24 cellular contexts compared by ENCODE assay signal in the genomic region with DNA sequence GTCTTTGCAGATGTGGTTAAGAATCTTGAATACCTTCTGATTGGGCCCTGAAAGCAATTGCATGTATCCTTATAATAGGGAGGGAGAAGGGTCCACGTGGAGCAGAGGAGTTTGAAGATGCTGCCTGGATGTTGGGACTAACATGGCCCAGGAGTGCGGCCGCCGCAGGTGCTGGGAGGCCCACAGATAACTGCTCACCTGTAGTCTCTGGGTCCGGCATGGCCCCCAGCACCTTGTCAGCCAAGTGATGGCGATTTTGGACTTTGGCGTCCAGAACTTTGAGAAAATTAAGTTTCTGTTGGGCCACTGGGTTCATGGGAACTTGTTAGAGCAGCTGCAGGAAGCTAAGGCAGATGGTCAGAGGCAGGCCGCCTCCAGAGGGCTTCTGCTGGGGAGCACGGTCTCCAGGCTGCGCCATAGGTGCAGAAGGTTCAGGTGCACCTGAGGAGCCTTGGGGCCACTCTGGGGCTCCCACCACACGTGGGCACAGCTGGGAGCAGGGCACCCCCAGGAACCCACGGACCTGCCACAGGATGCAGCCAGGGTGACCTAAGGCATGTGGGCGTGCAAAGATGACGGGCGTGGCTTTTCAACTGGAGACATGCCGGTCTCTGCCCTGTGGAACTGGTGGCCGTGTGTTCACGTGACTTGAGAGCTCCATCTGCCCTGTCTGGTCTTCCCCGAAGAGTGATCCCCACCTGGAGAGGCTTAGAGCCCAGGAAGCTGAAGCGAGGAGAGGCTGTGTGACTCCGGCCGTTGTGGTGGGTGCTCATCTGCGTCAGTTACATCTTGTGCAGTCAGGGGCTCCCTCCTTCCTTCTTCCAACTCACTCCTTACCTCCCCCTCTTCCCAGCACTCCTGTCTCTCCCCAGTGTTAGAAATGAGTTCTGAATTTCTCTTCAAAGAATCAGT.
"Had no signal": no experiment of that assay in that cellular context is flagged by ENCODE, and none has a peak within 500 bp of the region (broad histone marks: within the 10 kb centered on the region; RNA-seq: fewer than 3 reads in every experiment).

No MANE protein-coding gene starts in this region.

- DNase-seq: dermis blood vessel endothelial cell; effector CD8-positive, alpha-beta T cell; heart left ventricle; left ventricle myocardium superior; mesenchymal stem cell; midbrain; naive B cell; retina; right lobe of liver; stimulated activated CD4-positive, alpha-beta T cell treated with anti-CD3 and anti-CD28 coated beads, Interleukin-2, amount 100 ng/mL, for 24 hours; stimulated activated naive CD4-positive, alpha-beta T cell; stomach; substantia nigra; trophoblast cell had no signal

- H3K4me3 ChIP-seq: heart left ventricle, lung, prostate gland, right lobe of liver, stomach had no signal

- H2AFZ ChIP-seq: parathyroid adenoma had no signal

- H3K27ac Mint-ChIP-seq: naive B cell, nephron had no signal

- FAIRE-seq: endometrium, frontal cortex, keratinocyte, urothelium cell line had no signal

- ATAC-seq: esophagus mucosa, left ventricle myocardium superior had no signal

- H3K9me3 ChIP-seq: heart left ventricle, prostate gland, right lobe of liver, stomach had no signal

- H3K36me3 ChIP-seq: prostate gland, right lobe of liver had no signal

- H3K79me2 ChIP-seq: parathyroid adenoma had no signal

- H3K9me3 Mint-ChIP-seq: central memory CD8-positive, alpha-beta T cell; naive B cell; nephron had no signal

- H3K27me3 ChIP-seq: heart left ventricle, right lobe of liver, stomach had no signal

- H3K4me1 ChIP-seq: parathyroid adenoma, prostate gland, right lobe of liver had no signal

- H3K9ac ChIP-seq: parathyroid adenoma had no signal

- H3K27ac ChIP-seq: heart left ventricle, parathyroid adenoma, prostate gland, right lobe of liver, stomach had no signal

- H3K36me3 Mint-ChIP-seq: naive B cell had no signal

- H3K27me3 Mint-ChIP-seq: central memory CD8-positive, alpha-beta T cell had no signal

- H3K4me3 Mint-ChIP-seq: central memory CD8-positive, alpha-beta T cell; naive B cell; nephron had no signal
